Comparison of ENCODE assay signal across 1 cellular context in the genomic region with DNA sequence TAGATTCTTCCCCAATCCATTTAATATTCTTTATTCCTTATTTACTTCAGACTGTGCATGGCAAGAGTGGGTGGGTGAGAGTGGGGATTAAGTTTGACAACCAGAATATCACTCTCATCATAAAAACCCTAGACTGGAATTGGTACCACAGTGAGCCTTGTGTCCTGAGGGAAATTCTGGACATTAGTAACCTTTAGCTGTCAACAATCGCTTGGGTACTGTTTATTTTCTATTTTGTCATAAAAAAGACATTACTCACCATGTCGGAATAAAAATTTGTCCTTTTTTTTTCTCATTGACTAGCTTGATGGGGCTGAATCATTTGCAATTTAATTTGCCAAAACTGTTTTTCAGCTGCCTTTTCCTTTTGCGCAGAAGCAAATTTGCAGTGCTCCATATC.
TF ChIP-seq lines count a peak whose summit lies in the region.

No MANE protein-coding gene starts in this region.

TF ChIP-seq in HEK293, 187 proteins besides CTCF, POLR2A, EP300 and RAD21 (continued from another document):
- TF ChIP-seq, protein P1, sequence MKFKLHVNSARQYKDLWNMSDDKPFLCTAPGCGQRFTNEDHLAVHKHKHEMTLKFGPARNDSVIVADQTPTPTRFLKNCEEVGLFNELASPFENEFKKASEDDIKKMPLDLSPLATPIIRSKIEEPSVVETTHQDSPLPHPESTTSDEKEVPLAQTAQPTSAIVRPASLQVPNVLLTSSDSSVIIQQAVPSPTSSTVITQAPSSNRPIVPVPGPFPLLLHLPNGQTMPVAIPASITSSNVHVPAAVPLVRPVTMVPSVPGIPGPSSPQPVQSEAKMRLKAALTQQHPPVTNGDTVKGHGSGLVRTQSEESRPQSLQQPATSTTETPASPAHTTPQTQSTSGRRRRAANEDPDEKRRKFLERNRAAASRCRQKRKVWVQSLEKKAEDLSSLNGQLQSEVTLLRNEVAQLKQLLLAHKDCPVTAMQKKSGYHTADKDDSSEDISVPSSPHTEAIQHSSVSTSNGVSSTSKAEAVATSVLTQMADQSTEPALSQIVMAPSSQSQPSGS (tag by site-specific recombination; IDR thresholded peaks at IDR 0.05; ENCODE audit: low read depth), result no peak
TF ChIP-seq in HEK293: peak in this region for 2.
